In the genomic region with DNA sequence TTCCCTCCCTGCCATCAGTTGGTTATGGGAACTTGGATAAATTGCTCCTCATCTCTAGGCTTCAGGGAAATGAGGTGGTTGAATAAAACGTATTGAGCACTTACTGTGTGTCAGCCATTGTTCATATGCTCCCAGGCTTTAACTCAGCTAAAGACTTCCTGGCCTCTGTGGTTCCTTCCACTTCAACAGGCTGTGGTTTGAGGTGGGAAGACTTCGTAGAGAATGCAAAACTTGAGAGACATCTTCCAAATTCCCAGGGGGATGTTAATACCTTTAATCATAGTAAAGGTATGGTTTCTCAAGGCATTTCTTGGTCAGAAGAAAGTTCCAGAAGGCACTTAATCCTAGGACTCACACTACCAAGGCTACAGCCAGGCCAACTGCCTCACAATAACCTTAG, we compare ENCODE assay signal across 24 cellular contexts. TPM values are rescaled to one million over a fixed set of nuclear protein-coding genes. Genes with fewer than 3 reads are reported as not detected.
DNase-seq lines count a peak whose midpoint lies in the region; ATAC-seq, FAIRE-seq and TF ChIP-seq lines count a peak whose summit lies in the region.
"Had no signal": no experiment of that assay in that cellular context is flagged by ENCODE, and none has a peak within 500 bp of the region (broad histone marks: within the 10 kb centered on the region; RNA-seq: fewer than 3 reads in every experiment).

No MANE protein-coding gene starts in this region.

- peaks cover 2% of the 10 kb centered on the region for H3K4me1 Mint-ChIP-seq in astrocyte (ENCODE audit: low read depth, unreplicated experiment)
- peaks cover 21% of the 10 kb centered on the region for H3K4me1 Mint-ChIP-seq in nephron

- intact Hi-C loops in tibial artery (cut with DNase I; ENCODE audit: low total_unique reads), result no loop called here

- H3K36me3 ChIP-seq in DND-41 (ENCODE audit: insufficient read depth, low read length) (no peaks in the 10 kb centered on the region), astrocyte (ENCODE audit: insufficient read depth, low read length) (no peaks in the 10 kb centered on the region), tibial artery (peaks cover 0 to 28% (median 0%) of the 10 kb centered on the region in 3 donors)

- peak; percentile 37 for DNase-seq in DND-41
- DNase-seq in astrocyte (ENCODE audit: low read depth), result peak; percentile 53
- DNase-seq in tibial artery, result no peak
- no peak for DNase-seq in 8988T
- no peak for DNase-seq in stimulated activated CD4-positive, alpha-beta T cell treated with anti-CD3 and anti-CD28 coated beads, Interleukin-4, amount 100 ng/mL, for 4 hours
- DNase-seq: AML-193; Caco-2; CD8-positive, alpha-beta T cell; DMS79; GF-D8; KBM-7; MM.1S; NCI-H2029; NCI-H774; NK-92 treated with Interleukin-12 subunit alpha and Interleukin-12 subunit beta, amount 100 ng/mL, for 24 hours; PC-3; SK-N-SH had no signal

- H3K9me3 ChIP-seq in DND-41 (ENCODE audit: insufficient read depth, low read length, severe bottlenecking) (no peaks in the 10 kb centered on the region), astrocyte (ENCODE audit: insufficient read depth, low read depth, low read length) (no peaks in the 10 kb centered on the region), tibial artery (no peaks in the 10 kb centered on the region)
- H3K9me3 ChIP-seq: A549, Caco-2, SK-N-SH had no signal

- H3K9me3 Mint-ChIP-seq in astrocyte (ENCODE audit: unreplicated experiment) (peaks cover 5% of the 10 kb centered on the region), nephron (no peaks in the 10 kb centered on the region)
- H3K9me3 Mint-ChIP-seq: CD8-positive, alpha-beta T cell had no signal

- H3K27me3 Mint-ChIP-seq in astrocyte (ENCODE audit: low read depth, unreplicated experiment) (no peaks in the 10 kb centered on the region), nephron (ENCODE audit: low read depth) (peaks cover 4% of the 10 kb centered on the region)

- H3K79me2 ChIP-seq in DND-41 (ENCODE audit: insufficient read depth, low read length), result no peaks in the 10 kb centered on the region
- H3K79me2 ChIP-seq in astrocyte (ENCODE audit: insufficient read depth, low read length), result no peaks in the 10 kb centered on the region

- ATAC-seq in DND-41 (ENCODE audit: insufficient read depth, low read depth), result peak; percentile 88
- ATAC-seq in HG02970 (IDR thresholded peaks at IDR 0.05; ENCODE audit: low FRiP score, unreplicated experiment), result no peak
- ATAC-seq: A549; CD8-positive, alpha-beta T cell; HCT116; PC-3 had no signal

- no peak for FAIRE-seq in astrocyte (lab: Jason Lieb, UNC)
- FAIRE-seq: A549, GM12891, HTR-8/SVneo had no signal

- H2AFZ ChIP-seq in DND-41 (ENCODE audit: low read depth, low read length), result no peak overlapping the region
- H2AFZ ChIP-seq in astrocyte (ENCODE audit: low read depth, low read length), result no peak overlapping the region

- H3K4me2 ChIP-seq in DND-41 (ENCODE audit: insufficient read depth, low read length) (no peak overlapping the region), astrocyte (ENCODE audit: low read length) (no peak overlapping the region)
- H3K4me2 ChIP-seq: A549, SK-N-SH had no signal

- H3K36me3 Mint-ChIP-seq in astrocyte (ENCODE audit: low read depth, unreplicated experiment) (peaks cover 9% of the 10 kb centered on the region), nephron (ENCODE audit: low read depth) (no peaks in the 10 kb centered on the region)
- H3K36me3 Mint-ChIP-seq: CD8-positive, alpha-beta T cell had no signal

- H3K9ac ChIP-seq in DND-41 (ENCODE audit: low read depth, low read length), result no peak overlapping the region
- H3K9ac ChIP-seq in astrocyte (ENCODE audit: low read length), result no peak overlapping the region
- H3K9ac ChIP-seq: SK-N-SH had no signal

- H3K27ac Mint-ChIP-seq in astrocyte (ENCODE audit: unreplicated experiment) (no peak overlapping the region), nephron (peak overlapping the region in 2 of 3 experiments; percentile 34 to 66)
- H3K27ac Mint-ChIP-seq: CD8-positive, alpha-beta T cell had no signal

- H3K27me3 ChIP-seq in DND-41 (ENCODE audit: insufficient read depth, low read length, poor library complexity) (no peaks in the 10 kb centered on the region), astrocyte (ENCODE audit: insufficient read depth, low read length) (no peaks in the 10 kb centered on the region), tibial artery (no peaks in the 10 kb centered on the region)

- H3K4me1 ChIP-seq in DND-41 (ENCODE audit: insufficient read depth, low read length) (peaks cover 13% of the 10 kb centered on the region), astrocyte (ENCODE audit: insufficient read depth, low read length) (peaks cover 10% of the 10 kb centered on the region), tibial artery (peaks cover 0 to 41% (median 25%) of the 10 kb centered on the region in 4 donors)
- H3K4me1 ChIP-seq: A549 had no signal

- H3K4me3 Mint-ChIP-seq in astrocyte (ENCODE audit: unreplicated experiment) (no peak overlapping the region), nephron (no peak overlapping the region)
- H3K4me3 Mint-ChIP-seq: CD8-positive, alpha-beta T cell had no signal

- TF ChIP-seq CTCF in DND-41 (IDR thresholded peaks at IDR 0.05; ENCODE audit: borderline replicate concordance, extremely low read depth, low read length, poor library complexity, severe bottlenecking) (no peak), astrocyte (IDR thresholded peaks at IDR 0.05; ENCODE audit: insufficient read depth, low read depth, low read length) (no peak), nephron (IDR thresholded peaks at IDR 0.05; ENCODE audit: unreplicated experiment in 3 of 3) (no peak), tibial artery (IDR thresholded peaks at IDR 0.05) (no peak)

- H3K27ac ChIP-seq in DND-41 (ENCODE audit: low read length), result no peak overlapping the region
- no peak overlapping the region for H3K27ac ChIP-seq in astrocyte (ENCODE audit: low read depth, low read length)
- peak overlapping the region; percentile 83 to 96 for H3K27ac ChIP-seq in tibial artery
- H3K27ac ChIP-seq: A549, C4-2B had no signal

- no peaks in the 10 kb centered on the region for H4K20me1 ChIP-seq in DND-41 (ENCODE audit: insufficient read depth, low read length)
- H4K20me1 ChIP-seq in astrocyte (ENCODE audit: insufficient read depth, low read length), result no peaks in the 10 kb centered on the region

- H3K4me3 ChIP-seq in DND-41 (ENCODE audit: low read depth in 1 of 2, low read length in 2 of 2) (no peak overlapping the region), astrocyte (ENCODE audit: insufficient read depth, low read depth, low read length) (no peak overlapping the region), tibial artery (no peak overlapping the region)
- H3K4me3 ChIP-seq: A549 had no signal

RNA-seq across cellular contexts. Expression of gene GPX3, which starts 1.5 kb away (rescaled TPM):
- 12.2 and 15.6 TPM in 2 replicates for total RNA-seq in astrocyte
- total RNA-seq: CD8-positive, alpha-beta T cell; PC-3 had no signal

Comparison
In these comparisons a context has a peak if more than half of its experiments do, and no peak if none do; other contexts are left out.
1. DNase-seq: peak in DND-41 (single experiment) and astrocyte (single experiment); none in tibial artery (0 of 2), 8988T (single experiment) and stimulated activated CD4-positive, alpha-beta T cell treated with anti-CD3 and anti-CD28 coated beads, Interleukin-4, amount 100 ng/mL, for 4 hours (0 of 2).
2. H3K27ac ChIP-seq: peak in tibial artery (2 of 2); none in DND-41 (single experiment) and astrocyte (single experiment).